ENCODE assay signal across 1 cellular context in the genomic region with DNA sequence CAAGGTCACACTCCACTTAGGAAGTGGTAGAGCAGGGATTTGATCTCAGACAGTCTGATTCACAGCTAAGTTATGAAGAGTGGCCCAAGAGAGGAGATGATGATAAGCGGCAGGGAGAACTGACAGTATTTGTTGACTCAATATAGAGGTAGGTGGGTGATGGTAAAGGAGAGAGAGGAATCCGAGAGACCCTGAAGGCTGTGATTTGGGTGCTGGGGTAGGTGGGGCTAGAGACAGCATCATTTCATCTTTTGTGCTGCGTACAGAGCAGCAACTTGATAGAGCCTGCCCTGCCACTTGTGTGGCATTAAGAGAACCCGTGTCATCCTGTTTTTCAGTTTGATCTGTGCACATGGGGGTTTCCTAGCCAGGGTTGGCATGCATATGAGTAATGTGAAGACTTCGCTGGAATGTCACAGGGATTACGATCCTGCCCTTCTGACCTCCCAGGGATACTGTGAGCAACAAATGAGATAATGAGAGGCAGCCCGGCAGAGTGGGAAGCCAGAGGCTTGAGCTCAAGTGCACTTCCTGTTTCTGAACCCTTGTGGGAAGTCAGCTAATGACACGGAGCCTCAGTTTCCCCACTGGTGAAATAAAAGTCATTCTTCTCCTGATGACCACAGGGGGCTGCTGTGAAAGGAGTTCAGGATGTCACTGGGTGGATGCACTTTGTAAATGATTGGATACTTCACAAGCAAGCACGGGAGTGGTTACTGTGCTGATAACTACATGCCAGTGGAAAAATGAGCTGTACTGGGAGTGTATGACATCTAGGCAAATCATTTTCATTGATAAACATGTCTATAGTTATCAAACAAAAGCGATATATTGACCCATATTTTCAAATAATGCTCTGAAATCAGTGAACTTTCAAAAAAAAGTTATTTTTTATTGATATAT.
TF ChIP-seq lines count a peak whose summit lies in the region.

No MANE protein-coding gene starts in this region.

TF ChIP-seq in IMR-90, 13 proteins besides CTCF, POLR2A, EP300 and RAD21:
- TF ChIP-seq CEBPB (IDR thresholded peaks at IDR 0.05; ENCODE audit: low read depth, low read length): peak; percentile 66
- no peak for TF ChIP-seq RFX5 (IDR thresholded peaks at IDR 0.05; ENCODE audit: low read depth, low read length)
- peak; percentile 20; the same call in 1 of the 2 replicates for TF ChIP-seq NFE2L2 (IDR thresholded peaks at IDR 0.05; ENCODE audit: low read depth, low read length)
